8 cellular contexts compared by ENCODE assay signal in genomic region chr12:57941165-57941894, GRCh38. TPM values are rescaled to one million over a fixed set of nuclear protein-coding genes. Genes with fewer than 3 reads are reported as not detected.
DNase-seq lines count a peak whose midpoint lies in the region; ATAC-seq lines count a peak whose summit lies in the region.

A gene with protein sequence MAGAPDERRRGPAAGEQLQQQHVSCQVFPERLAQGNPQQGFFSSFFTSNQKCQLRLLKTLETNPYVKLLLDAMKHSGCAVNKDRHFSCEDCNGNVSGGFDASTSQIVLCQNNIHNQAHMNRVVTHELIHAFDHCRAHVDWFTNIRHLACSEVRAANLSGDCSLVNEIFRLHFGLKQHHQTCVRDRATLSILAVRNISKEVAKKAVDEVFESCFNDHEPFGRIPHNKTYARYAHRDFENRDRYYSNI (plus strand): TSS chr12:57941567. CDS start chr12:57941702, 135 bp downstream.

- no peaks in the 10 kb centered on the region for H3K9me3 Mint-ChIP-seq in IgD-negative memory B cell

- no peaks in the 10 kb centered on the region for H3K27me3 Mint-ChIP-seq in IgD-negative memory B cell

- H3K27ac ChIP-seq in epithelial cell of prostate = peak within 1 kb of the TSS; percentile 54

- peak within 1 kb of the TSS; percentile 77 to 97 (median 95) for H3K27ac Mint-ChIP-seq in IgD-negative memory B cell

- peak; percentile 80 for DNase-seq in DMS114 treated with DMSO at 0.1 percent for 48 hours (lab: John Stamatoyannopoulos, UW; ENCODE audit: unreplicated experiment)
- DNase-seq in OCI-M1 (lab: John Stamatoyannopoulos, UW) = peak; percentile 98
- DNase-seq in activated T-cell treated with anti-CD3 and anti-CD28 coated beads for 4 hours = peak; percentile 76
- DNase-seq in epithelial cell of prostate (ENCODE audit: low read depth, low spot score) = peak; percentile 48
- DNase-seq in mucosa of gallbladder (ENCODE audit: low spot score) = peak; percentile 91
- DNase-seq in stimulated activated CD8-positive, alpha-beta memory T cell treated with anti-CD3 and anti-CD28 coated beads, Interleukin-4, amount 100 ng/mL, for 24 hours (ENCODE audit: low read depth) = peak; percentile 74

- peaks cover 22 to 25% (median 24%) of the 10 kb centered on the region in 3 donors for H3K4me1 Mint-ChIP-seq in IgD-negative memory B cell

- peak within 1 kb of the TSS; percentile 83 to 99 (median 96) for H3K4me3 Mint-ChIP-seq in IgD-negative memory B cell

- ATAC-seq in GM21576 (IDR thresholded peaks at IDR 0.05; ENCODE audit: unreplicated experiment) = peak; percentile 83

- H3K36me3 Mint-ChIP-seq in IgD-negative memory B cell = no peaks in the 10 kb centered on the region

RNA-seq across cellular contexts. Expression of the gene that starts here (rescaled TPM):
- polyA plus RNA-seq in IgD-negative memory B cell = 18.3 TPM
- 5.2 TPM for total RNA-seq in mucosa of gallbladder

Comparison
In these comparisons a context has a peak if more than half of its experiments do, and no peak if none do; other contexts are left out.
1. Peak in every context shown above with its lines: DNase-seq, ATAC-seq and H3K27ac ChIP-seq.
2. DNase-seq: peak in every context shown above with its lines; median percentile 98 in OCI-M1; 91 in mucosa of gallbladder; 80 in DMS114 treated with DMSO at 0.1 percent for 48 hours; 76 in activated T-cell treated with anti-CD3 and anti-CD28 coated beads for 4 hours; 74 in stimulated activated CD8-positive, alpha-beta memory T cell treated with anti-CD3 and anti-CD28 coated beads, Interleukin-4, amount 100 ng/mL, for 24 hours; 48 in epithelial cell of prostate.